ENCODE assay signal across 8 cellular contexts in genomic region chrX:153925387-153925738, GRCh38. TPM values are rescaled to one million over a fixed set of nuclear protein-coding genes. Genes with fewer than 3 reads are reported as not detected.
DNase-seq lines count a peak whose midpoint lies in the region; ATAC-seq and TF ChIP-seq lines count a peak whose summit lies in the region.

No MANE protein-coding gene starts in this region.

- H3K27me3 ChIP-seq in iPS-20b (ENCODE audit: insufficient read depth, low read length) (no peaks in the 10 kb centered on the region; the same call in 1 of the 2 replicates), tibial nerve (peaks cover 0 to 22% of the 10 kb centered on the region in 2 donors)

- no peak for TF ChIP-seq CTCF in tibial nerve (IDR thresholded peaks at IDR 0.05)

- H3K4me3 ChIP-seq in iPS-20b (ENCODE audit: low read length) (peak overlapping the region; percentile 73), tibial nerve (peak overlapping the region in 3 of 4 donors; percentile 1 to 71 (median 39))

- TF ChIP-seq EP300 in tibial nerve (IDR thresholded peaks at IDR 0.05) = no peak

- no peak overlapping the region for H3K27ac ChIP-seq in iPS-20b (ENCODE audit: low read length)
- peak overlapping the region in 3 of 4 donors; percentile 63 to 94 (median 94) for H3K27ac ChIP-seq in tibial nerve

- H3K4me1 ChIP-seq in iPS-20b (ENCODE audit: insufficient read depth, low read length) = peaks cover 2% of the 10 kb centered on the region; the same call in 1 of the 2 replicates
- peaks cover 0 to 73% (median 19%) of the 10 kb centered on the region in 4 donors for H3K4me1 ChIP-seq in tibial nerve

- H3K9me3 ChIP-seq in iPS-20b (ENCODE audit: insufficient read depth, low read depth, low read length) (no peaks in the 10 kb centered on the region), tibial nerve (no peaks in the 10 kb centered on the region)

- H3K9ac ChIP-seq in iPS-20b (ENCODE audit: low read depth, low read length) = peak overlapping the region; percentile 75; the same call in 1 of the 2 replicates

- peak overlapping the region; percentile 95 for H3K27ac Mint-ChIP-seq in activated naive CD4-positive, alpha-beta T cell treated with anti-CD3 and anti-CD28 coated beads, Interleukin-2, amount 50 U/mL, for 24 hours
- peak overlapping the region; percentile 95 to 98 for H3K27ac Mint-ChIP-seq in T-cell

- H3K9me3 Mint-ChIP-seq in activated naive CD4-positive, alpha-beta T cell treated with anti-CD3 and anti-CD28 coated beads, Interleukin-2, amount 50 U/mL, for 24 hours = no peaks in the 10 kb centered on the region
- H3K9me3 Mint-ChIP-seq in T-cell = no peaks in the 10 kb centered on the region

- 58 to 69% methylated on average over 2 to 4 of the region's 4 CpGs for WGBS in tibial nerve, 2 donors

- H3K36me3 ChIP-seq in iPS-20b (ENCODE audit: insufficient read depth, low read depth, low read length) (peaks cover 4% of the 10 kb centered on the region; the same call in 1 of the 2 replicates), tibial nerve (peaks cover 0 to 5% (median 0%) of the 10 kb centered on the region in 3 donors)

- CTCF ChIA-PET in T-cell (lab: Charles Lee) = interaction anchor here (0.6 to 3.9 kb wide), 8 partner anchors 19 to 1101 kb away, joined by 3 to 36 read pairs (median 4); partner anchors contain the start of gene FUNDC2 (in 1 of the 2)

- DNase-seq in activated naive CD4-positive, alpha-beta T cell treated with Interleukin-2 at 50 U/mL for 16 hours = no peak
- DNase-seq in T-cell (peak in 1 of 34 experiments; percentile 28), tibial nerve (ENCODE audit: low spot score in 2 of 2) (no peak), COLO668 (lab: John Stamatoyannopoulos, UW; ENCODE audit: unreplicated experiment) (no peak)
- no peak for DNase-seq in NK-92 treated with Interleukin-12 subunit alpha and Interleukin-12 subunit beta, amount 100 ng/mL, for 24 hours (lab: John Stamatoyannopoulos, UW)

- POLR2A ChIA-PET in T-cell (lab: Charles Lee) = interaction anchor here (0.5 to 1.2 kb wide), 5 partner anchors 20 to 238 kb away, joined by 3 to 8 read pairs (median 3); partner anchors contain the start of genes IDH3G (in 1 of the 2) and SSR4 (in 1 of the 2)

- H3K4me3 Mint-ChIP-seq in activated naive CD4-positive, alpha-beta T cell treated with anti-CD3 and anti-CD28 coated beads, Interleukin-2, amount 50 U/mL, for 24 hours = peak overlapping the region; percentile 91
- H3K4me3 Mint-ChIP-seq in T-cell = peak overlapping the region; percentile 86 to 95 (median 94)

- TF ChIP-seq POLR2A in tibial nerve (IDR thresholded peaks at IDR 0.05) = no peak

- no peaks in the 10 kb centered on the region for H3K27me3 Mint-ChIP-seq in activated naive CD4-positive, alpha-beta T cell treated with anti-CD3 and anti-CD28 coated beads, Interleukin-2, amount 50 U/mL, for 24 hours
- H3K27me3 Mint-ChIP-seq in T-cell = peaks cover 0 to 3% of the 10 kb centered on the region in 2 donors

- H3K36me3 Mint-ChIP-seq in activated naive CD4-positive, alpha-beta T cell treated with anti-CD3 and anti-CD28 coated beads, Interleukin-2, amount 50 U/mL, for 24 hours = peaks cover 2% of the 10 kb centered on the region
- no peaks in the 10 kb centered on the region for H3K36me3 Mint-ChIP-seq in T-cell

- peaks cover 33% of the 10 kb centered on the region for H3K4me1 Mint-ChIP-seq in activated naive CD4-positive, alpha-beta T cell treated with anti-CD3 and anti-CD28 coated beads, Interleukin-2, amount 50 U/mL, for 24 hours
- peaks cover 45 to 64% (median 59%) of the 10 kb centered on the region in 3 donors for H3K4me1 Mint-ChIP-seq in T-cell

- ATAC-seq in T-cell (replicated peaks in 1 of 4) (no peak), GM21526 (IDR thresholded peaks at IDR 0.05; ENCODE audit: low FRiP score, unreplicated experiment) (no peak)

RNA-seq across cellular contexts. Expression of gene ARHGAP4, which starts 0.7 kb away (rescaled TPM):
- 100 to 1,000 TPM; 420 to 485 (median 468) TPM for total RNA-seq in T-cell
- 10 to 100 TPM; 23.0 to 90.9 (median 32.7) TPM for total RNA-seq in tibial nerve

RNA-seq across cellular contexts. Expression of gene NAA10, which starts 9.5 kb away (rescaled TPM):
- total RNA-seq in T-cell (10 to 100 TPM; 53.3 to 98.2 (median 80.0) TPM), tibial nerve (100 to 1,000 TPM in 1 of 4 donors, 10 to 100 TPM in 3; 48.0 to 152 (median 73.8) TPM)

RNA-seq across cellular contexts. Expression of gene RENBP, which starts 19.1 kb away (rescaled TPM):
- total RNA-seq in T-cell (10 to 100 TPM; 10.2 to 23.5 (median 19.5) TPM), tibial nerve (10 to 100 TPM; 12.1 to 28.8 (median 17.8) TPM)

RNA-seq across cellular contexts. Expression of gene AVPR2, which starts 20.9 kb away (rescaled TPM):
- total RNA-seq in T-cell (not detected), tibial nerve (1 to 10 TPM; 2.1 to 9.3 (median 5.7) TPM)

RNA-seq across cellular contexts. Expression of gene L1CAM, which starts 39.4 kb away (rescaled TPM):
- total RNA-seq in T-cell (1 to 10 TPM; 1.4 to 6.0 (median 4.0) TPM), tibial nerve (10 to 100 TPM; 23.7 to 53.7 (median 46.3) TPM)

Comparison
In these comparisons a context has a peak if more than half of its experiments do, and no peak if none do; other contexts are left out.
1. RNA of gene ARHGAP4, which starts 0.7 kb away (total RNA-seq): 420 to 485 TPM in T-cell; 23.0 to 90.9 TPM in tibial nerve; every median in the first group is over 4 times any median in the second.